ENCODE assay signal across 8 cellular contexts in genomic region chr6:129491436-129491835, GRCh38.
A peak's percentile ranks its signal among the peaks of the same experiment; 100 is the strongest.
DNase-seq lines count a peak whose midpoint lies in the region; ATAC-seq and TF ChIP-seq lines count a peak whose summit lies in the region.

No MANE protein-coding gene starts in this region.

- no peaks in the 10 kb centered on the region for H4K20me1 ChIP-seq in DND-41 (ENCODE audit: insufficient read depth, low read length)

- H3K79me2 ChIP-seq in DND-41 (ENCODE audit: insufficient read depth, low read length) = no peaks in the 10 kb centered on the region

- H3K36me3 Mint-ChIP-seq in natural killer cell treated with Interleukin-12 subunit alpha and Interleukin-12 subunit beta and Interleukin-15 and Interleukin-18, amount 100 ng/mL, for 72 hours = peaks cover 5% of the 10 kb centered on the region

- peak overlapping the region; percentile 61 for H3K4me2 ChIP-seq in DND-41 (ENCODE audit: insufficient read depth, low read length)

- no peaks in the 10 kb centered on the region for H3K27me3 ChIP-seq in DND-41 (ENCODE audit: insufficient read depth, low read length, poor library complexity)
- H3K27me3 ChIP-seq in adrenal gland = no peaks in the 10 kb centered on the region

- ATAC-seq in DND-41 (ENCODE audit: insufficient read depth, low read depth) (no peak), HG03064 (IDR thresholded peaks at IDR 0.05; ENCODE audit: low read depth, unreplicated experiment) (peak; percentile 18), GM21528 (IDR thresholded peaks at IDR 0.05; ENCODE audit: low FRiP score, unreplicated experiment) (no peak)
- peak; percentile 41 to 42 for ATAC-seq in natural killer cell treated with Interleukin-12 subunit alpha and Interleukin-12 subunit beta and Interleukin-15 and Interleukin-18, amount 100 ng/mL, for 72 hours

- peak overlapping the region; percentile 61 for H2AFZ ChIP-seq in DND-41 (ENCODE audit: low read depth, low read length)

- 89 to 95% (median 93%) methylated on average over 6 of the region's 6 CpGs for WGBS in adrenal gland, 4 donors

- TF ChIP-seq CTCF in DND-41 (IDR thresholded peaks at IDR 0.05; ENCODE audit: borderline replicate concordance, extremely low read depth, low read length, poor library complexity, severe bottlenecking) (no peak), adrenal gland (IDR thresholded peaks at IDR 0.05) (no peak)

- intact Hi-C loops in adrenal gland (cut with DNase I) = loop anchor here in 1 of 2 donors (10.0 kb wide), 1 partner anchor 273 kb away; no protein-coding TSS in a partner anchor

- H3K36me3 ChIP-seq in DND-41 (ENCODE audit: insufficient read depth, low read length) (no peaks in the 10 kb centered on the region), adrenal gland (replicated peaks in 1 of 2) (peaks cover 0 to 7% of the 10 kb centered on the region in 2 donors)

- H3K4me3 Mint-ChIP-seq in natural killer cell treated with Interleukin-12 subunit alpha and Interleukin-12 subunit beta and Interleukin-15 and Interleukin-18, amount 100 ng/mL, for 72 hours = peak overlapping the region; percentile 87

- TF ChIP-seq POLR2A in adrenal gland (IDR thresholded peaks at IDR 0.05) = no peak

- DNase-seq in DND-41 (no peak), adrenal gland (no peak), UCSD-AML1 (lab: John Stamatoyannopoulos, UW; ENCODE audit: unreplicated experiment) (no peak), NCI-H128 (lab: John Stamatoyannopoulos, UW; ENCODE audit: unreplicated experiment) (no peak)
- DNase-seq in natural killer cell treated with Interleukin-12 subunit alpha and Interleukin-12 subunit beta and Interleukin-15 and Interleukin-18, amount 100 ng/mL, for 72 hours (ENCODE audit: low spot score) = no peak
- no peak for DNase-seq in activated CD4-positive, CD25-positive, alpha-beta regulatory T cell (lab: John Stamatoyannopoulos, UW)

- H3K9me3 ChIP-seq in DND-41 (ENCODE audit: insufficient read depth, low read length, severe bottlenecking) (no peaks in the 10 kb centered on the region), adrenal gland (replicated peaks in 1 of 3) (no peaks in the 10 kb centered on the region)

- H3K27ac ChIP-seq in DND-41 (ENCODE audit: low read length) (peak overlapping the region; percentile 64; the same call in 1 of the 2 replicates), adrenal gland (peak overlapping the region; percentile 73 to 96 (median 88))

- H3K9me3 Mint-ChIP-seq in natural killer cell treated with Interleukin-12 subunit alpha and Interleukin-12 subunit beta and Interleukin-15 and Interleukin-18, amount 100 ng/mL, for 72 hours = peaks cover 3% of the 10 kb centered on the region

- peaks cover 28 to 30% of the 10 kb centered on the region in 2 donors for H3K4me1 Mint-ChIP-seq in natural killer cell treated with Interleukin-12 subunit alpha and Interleukin-12 subunit beta and Interleukin-15 and Interleukin-18, amount 100 ng/mL, for 72 hours (ENCODE audit: low read depth in 2 of 2)

- H3K4me3 ChIP-seq in DND-41 (ENCODE audit: low read depth in 1 of 2, low read length in 2 of 2) (no peak overlapping the region), adrenal gland (peak overlapping the region in 1 of 4 donors; percentile 49)

- no peak overlapping the region for H3K9ac ChIP-seq in DND-41 (ENCODE audit: low read depth, low read length)

- H3K4me1 ChIP-seq in DND-41 (ENCODE audit: insufficient read depth, low read length) (peaks cover 17% of the 10 kb centered on the region), adrenal gland (replicated peaks in 1 of 2) (peaks cover 0 to 18% of the 10 kb centered on the region in 2 donors)

- H3K27me3 Mint-ChIP-seq in natural killer cell treated with Interleukin-12 subunit alpha and Interleukin-12 subunit beta and Interleukin-15 and Interleukin-18, amount 100 ng/mL, for 72 hours = no peaks in the 10 kb centered on the region

- peak overlapping the region; percentile 98 to 99 for H3K27ac Mint-ChIP-seq in natural killer cell treated with Interleukin-12 subunit alpha and Interleukin-12 subunit beta and Interleukin-15 and Interleukin-18, amount 100 ng/mL, for 72 hours

Comparison
In these comparisons a context has a peak if more than half of its experiments do, and no peak if none do; other contexts are left out.
1. ATAC-seq: peak in HG03064 (single experiment) and natural killer cell treated with Interleukin-12 subunit alpha and Interleukin-12 subunit beta and Interleukin-15 and Interleukin-18, amount 100 ng/mL, for 72 hours (2 of 2); none in DND-41 (single experiment) and GM21528 (single experiment).